Comparison of ENCODE assay signal across 9 cellular contexts in genomic region chr18:77000527-77000926, GRCh38.
A peak's percentile ranks its signal among the peaks of the same experiment; 100 is the strongest.
DNase-seq lines count a peak whose midpoint lies in the region; ATAC-seq and TF ChIP-seq lines count a peak whose summit lies in the region.
"Had no signal": no experiment of that assay in that cellular context is flagged by ENCODE, and none has a peak within 500 bp of the region (broad histone marks: within the 10 kb centered on the region; RNA-seq: fewer than 3 reads in every experiment).

No MANE protein-coding gene starts in this region.

- no peaks in the 10 kb centered on the region for H3K36me3 Mint-ChIP-seq in activated CD4-positive, alpha-beta memory T cell treated with anti-CD3 and anti-CD28 coated beads, Interleukin-2, amount 10 ng/mL, durations not matched to agents 7 days and 5 days (ENCODE audit: low read depth)
- H3K36me3 Mint-ChIP-seq in natural killer cell, result no peaks in the 10 kb centered on the region

- no peak overlapping the region for H3K27ac Mint-ChIP-seq in activated CD4-positive, alpha-beta memory T cell treated with anti-CD3 and anti-CD28 coated beads, Interleukin-2, amount 10 ng/mL, durations not matched to agents 7 days and 5 days
- H3K27ac Mint-ChIP-seq in natural killer cell, result peak overlapping the region; percentile 29 to 46

- no peaks in the 10 kb centered on the region for H3K9me3 ChIP-seq in transverse colon

- CTCF ChIA-PET in activated CD4-positive, alpha-beta memory T cell treated with anti-CD3 and anti-CD28 coated beads, Interleukin-2, amount 10 ng/mL, durations not matched to agents 7 days and 5 days (lab: Charles Lee), result interaction anchor here (0.6 to 4.6 kb wide), 35 partner anchors 8 to 650 kb away, joined by 3 to 70 read pairs (median 5); partner anchors contain the start of gene MBP

- peaks cover 38% of the 10 kb centered on the region for H3K4me1 Mint-ChIP-seq in activated CD4-positive, alpha-beta memory T cell treated with anti-CD3 and anti-CD28 coated beads, Interleukin-2, amount 10 ng/mL, durations not matched to agents 7 days and 5 days
- H3K4me1 Mint-ChIP-seq in natural killer cell, result peaks cover 31 to 39% of the 10 kb centered on the region in 2 donors

- TF ChIP-seq POLR2A in NB4 (IDR thresholded peaks at IDR 0.05; ENCODE audit: extremely low read depth, insufficient read length) (no peak), transverse colon (IDR thresholded peaks at IDR 0.05) (no peak)

- intact Hi-C loops in natural killer cell (cut with micrococcal nuclease) (loop anchor here (1.0 to 5.0 kb wide), 5 partner anchors 55 to 652 kb away; partner anchors contain the start of gene MBP), transverse colon (cut with DNase I; ENCODE audit: low total_unique reads) (loop anchor here (2.0 kb wide), 1 partner anchor 60 kb away; no protein-coding TSS in a partner anchor)

- H3K27me3 ChIP-seq in transverse colon, result no peaks in the 10 kb centered on the region

- no peak overlapping the region for H3K27ac ChIP-seq in transverse colon

- ATAC-seq in natural killer cell, result peak in 2 of 3 donors; percentile 64 to 76

- no peak overlapping the region for H3K4me3 ChIP-seq in NB4 (ENCODE audit: low read depth, low read length)
- peak overlapping the region in 1 of 4 donors; percentile 25 for H3K4me3 ChIP-seq in transverse colon
- H3K4me3 ChIP-seq: skin epidermis had no signal

- DNase-seq in A172 (ENCODE audit: low spot score) (peak; percentile 6), GM03348 (ENCODE audit: low spot score) (peak; percentile 86), NB4 (ENCODE audit: low read depth) (peak; percentile 56), epidermal melanocyte (ENCODE audit: insufficient read length, low spot score) (peak; percentile 67), natural killer cell (peak; percentile 59), transverse colon (peak; percentile 59), NCI-H128 (lab: John Stamatoyannopoulos, UW; ENCODE audit: unreplicated experiment) (no peak)
- peak; percentile 60 for DNase-seq in activated CD4-positive, alpha-beta memory T cell treated with anti-CD3 and anti-CD28 coated beads, Interleukin-2, amount 10 ng/mL, durations not matched to agents 7 days and 5 days

- TF ChIP-seq EP300 in transverse colon (IDR thresholded peaks at IDR 0.05; ENCODE audit: low read depth), result no peak

- H3K4me3 Mint-ChIP-seq in activated CD4-positive, alpha-beta memory T cell treated with anti-CD3 and anti-CD28 coated beads, Interleukin-2, amount 10 ng/mL, durations not matched to agents 7 days and 5 days, result no peak overlapping the region
- no peak overlapping the region for H3K4me3 Mint-ChIP-seq in natural killer cell

- no peaks in the 10 kb centered on the region for H3K36me3 ChIP-seq in transverse colon

- in situ Hi-C loops in transverse colon (cut with MboI; ENCODE audit: low pct_ligation_motif_present in 1 of 4, low pct_unique_long_range_greater_than_20kb in 1 of 4, low sequenced_read_pairs in 3 of 4), result loop anchor here in 2 of 4 donors (10.0 to 25.0 kb wide), 2 partner anchors 64 to 662 kb away; no protein-coding TSS in a partner anchor

- peaks cover 0 to 6% (median 2%) of the 10 kb centered on the region in 4 donors for H3K4me1 ChIP-seq in transverse colon

- TF ChIP-seq CTCF in NB4 (IDR thresholded peaks at IDR 0.05; ENCODE audit: low read depth, low read length), result peak; percentile 89
- peak; percentile 99 for TF ChIP-seq CTCF in natural killer cell (IDR thresholded peaks at IDR 0.05)
- peak; percentile 93 to 99 (median 97) for TF ChIP-seq CTCF in transverse colon (IDR thresholded peaks at IDR 0.05)

- H3K27me3 Mint-ChIP-seq in activated CD4-positive, alpha-beta memory T cell treated with anti-CD3 and anti-CD28 coated beads, Interleukin-2, amount 10 ng/mL, durations not matched to agents 7 days and 5 days, result peaks cover 5% of the 10 kb centered on the region
- H3K27me3 Mint-ChIP-seq in natural killer cell (ENCODE audit: low read depth in 2 of 2), result peaks cover 0 to 2% of the 10 kb centered on the region in 2 donors

- POLR2A ChIA-PET in activated CD4-positive, alpha-beta memory T cell treated with anti-CD3 and anti-CD28 coated beads, Interleukin-2, amount 10 ng/mL, durations not matched to agents 7 days and 5 days (lab: Charles Lee), result interaction anchor here (0.6 to 1.4 kb wide), 8 partner anchors 11 to 218 kb away, joined by 3 to 8 read pairs (median 3); no protein-coding TSS in a partner anchor

- no peaks in the 10 kb centered on the region for H3K9me3 Mint-ChIP-seq in activated CD4-positive, alpha-beta memory T cell treated with anti-CD3 and anti-CD28 coated beads, Interleukin-2, amount 10 ng/mL, durations not matched to agents 7 days and 5 days
- no peaks in the 10 kb centered on the region for H3K9me3 Mint-ChIP-seq in natural killer cell

- 17 to 23% methylated on average over 10 to 11 of the region's 11 CpGs for WGBS in transverse colon (ENCODE audit: low coverage in 1 of 2), 2 donors
